ENCODE assay signal across 12 cellular contexts in the genomic region with DNA sequence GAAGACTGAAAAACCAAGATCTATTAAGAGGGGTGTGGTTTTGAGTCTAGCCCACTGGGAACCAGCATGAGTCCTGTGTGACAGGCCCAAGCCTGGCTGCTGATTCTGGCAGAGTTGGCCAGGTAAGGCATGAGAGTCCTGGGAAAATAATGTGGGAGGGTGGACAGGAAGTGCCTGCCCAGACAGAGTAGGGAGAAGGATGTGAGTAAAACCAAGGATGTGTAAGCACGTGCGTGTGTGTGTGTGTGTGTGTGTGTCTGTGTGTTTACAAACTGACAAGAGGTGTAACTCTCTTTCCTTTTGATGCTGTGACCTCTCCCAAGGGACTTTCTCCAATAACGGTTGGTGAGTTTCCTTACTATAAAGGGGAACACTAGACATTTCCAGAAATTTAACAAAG. TPM values are rescaled to one million over a fixed set of nuclear protein-coding genes. Genes with fewer than 3 reads are reported as not detected.
DNase-seq lines count a peak whose midpoint lies in the region; ATAC-seq, FAIRE-seq and TF ChIP-seq lines count a peak whose summit lies in the region.
"Had no signal": no experiment of that assay in that cellular context is flagged by ENCODE, and none has a peak within 500 bp of the region (broad histone marks: within the 10 kb centered on the region; RNA-seq: fewer than 3 reads in every experiment).

No MANE protein-coding gene starts in this region.

- H3K4me1 ChIP-seq in GM12878 (ENCODE audit: control insufficient read depth, insufficient read depth, low read length) (peaks cover 12% of the 10 kb centered on the region), Peyer's patch (no peaks in the 10 kb centered on the region)

- TF ChIP-seq CTCF in AG10803 (conservative IDR thresholded peaks at IDR 0.05; ENCODE audit: low read length) (no peak), GM12878 (IDR thresholded peaks at IDR 0.05 in 2 of 3, conservative IDR thresholded peaks at IDR 0.05 in 1 of 3; ENCODE audit: control insufficient read depth in 2 of 3, extremely low read depth in 1 of 3, insufficient read depth in 1 of 3, low read depth in 3 of 3, low read length in 3 of 3) (no peak), Peyer's patch (IDR thresholded peaks at IDR 0.05) (no peak)

- SMC1A ChIA-PET in GM12878 (lab: Charles Lee; ENCODE audit: uncharacterized antibody, unreplicated experiment): interaction anchor here (1.1 to 1.4 kb wide), 2 partner anchors 11 to 171 kb away, joined by 3 to 4 read pairs; no protein-coding TSS in a partner anchor

- DNase-seq in AG10803 (ENCODE audit: low read depth): peak; percentile 48
- peak; percentile 54 for DNase-seq in HPDE6-E6E7 (ENCODE audit: extremely low spot score)
- DNase-seq in GM12878 (ENCODE audit: low read depth, low spot score): no peak
- DNase-seq in left kidney (ENCODE audit: low read depth, low spot score): peak; percentile 43
- no peak for DNase-seq in DMS79 (lab: John Stamatoyannopoulos, UW)
- no peak for DNase-seq in Peyer's patch
- no peak for DNase-seq in activated effector memory CD4-positive, alpha-beta T cell treated with Interleukin-2 at 50 U/mL for 16 hours
- no peak for DNase-seq in HUDEP-2 (lab: John Stamatoyannopoulos, UW; ENCODE audit: unreplicated experiment in 76 of 76)
- DNase-seq: BE2C, Karpas-422, NCI-H510A treated with DMSO at 0.1 percent for 48 hours, T-helper 9 cell had no signal

- H3K4me3 ChIP-seq in AG10803 (ENCODE audit: low read length) (no peak overlapping the region), GM12878 (no peak overlapping the region), Peyer's patch (no peak overlapping the region)

- TF ChIP-seq RAD21 in GM12878 (IDR thresholded peaks at IDR 0.05; ENCODE audit: insufficient read depth, low read depth, low read length): no peak

- BruUV-seq in GM12878 (replicated peaks; lab: Mats Ljungman, UMichigan): no TSS peak

- intact Hi-C loops in GM12878 (cut with micrococcal nuclease; ENCODE audit: unreplicated experiment): no loop called here

- H3K27ac ChIP-seq in GM12878 (ENCODE audit: control insufficient read depth, insufficient read depth) (no peak overlapping the region), Peyer's patch (no peak overlapping the region)

- no peak for ATAC-seq in GM12878

- POLR2A ChIA-PET in GM12878 (lab: Charles Lee): interaction anchor here (0.6 kb wide), 1 partner anchor 79 kb away, joined by 4 read pairs; no protein-coding TSS in a partner anchor

- peak; percentile 7 for FAIRE-seq in GM12878 (lab: Jason Lieb, UNC)

- WGBS in GM12878 (ENCODE audit: insufficient coverage, insufficient replicate concordance, low lambda C conversion rate, missing lambda C conversion rate): 47% methylated on average over 3 of the region's 3 CpGs

- no peak overlapping the region for H3K4me2 ChIP-seq in GM12878 (ENCODE audit: control insufficient read depth, insufficient read depth)

- no peak overlapping the region for H3K9ac ChIP-seq in GM12878 (ENCODE audit: control insufficient read depth, insufficient read depth, low read length)

- RAD21 ChIA-PET in GM12878 (lab: Charles Lee; ENCODE audit: unreplicated experiment): interaction anchor here (0.9 kb wide), 1 partner anchor 141 kb away, joined by 3 read pairs; no protein-coding TSS in a partner anchor

- H2AFZ ChIP-seq in GM12878 (ENCODE audit: control insufficient read depth, low read depth, low read length): no peak overlapping the region

- H3K9me3 ChIP-seq in GM12878 (replicated peaks; ENCODE audit: control insufficient read depth, insufficient read depth, low read length) (no peaks in the 10 kb centered on the region), Peyer's patch (no peaks in the 10 kb centered on the region)
- H3K9me3 ChIP-seq: BE2C had no signal

- no peaks in the 10 kb centered on the region for H4K20me1 ChIP-seq in GM12878 (ENCODE audit: control insufficient read depth, insufficient read depth)

- TF ChIP-seq POLR2A in GM12878 (IDR thresholded peaks at IDR 0.05; ENCODE audit: low read depth, low read length) (no peak), Peyer's patch (IDR thresholded peaks at IDR 0.05) (no peak)

- in situ Hi-C loops in GM12878 (cut with MboI): loop anchor here (25.0 kb wide), 1 partner anchor 241 kb away; no protein-coding TSS in a partner anchor

- CTCF ChIA-PET in GM12878 (lab: Yijun Ruan, JAX): interaction anchor here (1.0 to 2.3 kb wide), 2 partner anchors 250 to 259 kb away, joined by 3 to 13 read pairs; no protein-coding TSS in a partner anchor

- no peak for TF ChIP-seq EP300 in GM12878 (IDR thresholded peaks at IDR 0.05; ENCODE audit: borderline replicate concordance in 1 of 2, control insufficient read depth in 1 of 2, low read depth in 2 of 2, low read length in 2 of 2)

- H3K27me3 ChIP-seq in GM12878 (replicated peaks in 1 of 2; ENCODE audit: control insufficient read depth in 2 of 2, insufficient read depth in 2 of 2, low read length in 1 of 2) (no peaks in the 10 kb centered on the region), Peyer's patch (no peaks in the 10 kb centered on the region)
- H3K27me3 ChIP-seq: BE2C had no signal

- no peaks in the 10 kb centered on the region for H3K79me2 ChIP-seq in GM12878 (ENCODE audit: control insufficient read depth, insufficient read depth, low read length)

- H3K36me3 ChIP-seq in GM12878 (ENCODE audit: control insufficient read depth in 2 of 2, insufficient read depth in 2 of 2, low read length in 1 of 2) (no peaks in the 10 kb centered on the region), Peyer's patch (no peaks in the 10 kb centered on the region)
- H3K36me3 ChIP-seq: BE2C had no signal

TF ChIP-seq in GM12878, 131 proteins besides CTCF, POLR2A, EP300 and RAD21 (continues in another document):
- TF ChIP-seq CEBPB (IDR thresholded peaks at IDR 0.05; ENCODE audit: borderline replicate concordance in 1 of 2, low read depth in 2 of 2, low read length in 2 of 2) (no peak), NBN (IDR thresholded peaks at IDR 0.05) (no peak), BHLHE40 (IDR thresholded peaks at IDR 0.05; ENCODE audit: borderline replicate concordance in 1 of 2, low read depth in 2 of 2, low read length in 1 of 2) (peak in 1 of 2 experiments; percentile 42; a peak in 1 of 4 replicates), SP1 (IDR thresholded peaks at IDR 0.05; ENCODE audit: low read depth, low read length) (no peak), ATF3 (IDR thresholded peaks at IDR 0.05; ENCODE audit: borderline replicate concordance, extremely low read depth, low read depth, low read length) (no peak), RUNX3 (IDR thresholded peaks at IDR 0.05; ENCODE audit: low read length) (0 out of 2 replicates have a peak, but pooled peaks have one; percentile 8), EED (IDR thresholded peaks at IDR 0.05; ENCODE audit: low read depth) (0 out of 2 replicates have a peak, but pooled peaks have one; percentile 29)
- TF ChIP-seq, protein P1, sequence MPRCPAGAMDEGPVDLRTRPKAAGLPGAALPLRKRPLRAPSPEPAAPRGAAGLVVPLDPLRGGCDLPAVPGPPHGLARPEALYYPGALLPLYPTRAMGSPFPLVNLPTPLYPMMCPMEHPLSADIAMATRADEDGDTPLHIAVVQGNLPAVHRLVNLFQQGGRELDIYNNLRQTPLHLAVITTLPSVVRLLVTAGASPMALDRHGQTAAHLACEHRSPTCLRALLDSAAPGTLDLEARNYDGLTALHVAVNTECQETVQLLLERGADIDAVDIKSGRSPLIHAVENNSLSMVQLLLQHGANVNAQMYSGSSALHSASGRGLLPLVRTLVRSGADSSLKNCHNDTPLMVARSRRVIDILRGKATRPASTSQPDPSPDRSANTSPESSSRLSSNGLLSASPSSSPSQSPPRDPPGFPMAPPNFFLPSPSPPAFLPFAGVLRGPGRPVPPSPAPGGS (IDR thresholded peaks at IDR 0.05; ENCODE audit: borderline replicate concordance, insufficient read depth, low read depth, low read length, poor library complexity, severe bottlenecking): peak; percentile 72

RNA-seq across cellular contexts. Expression of gene TEX2, which starts 15.6 kb away (rescaled TPM):
- total RNA-seq in GM12878 (2013; cell fraction: nucleolus; rRNA removed): 17.1 and 20.9 TPM in 2 replicates
- total RNA-seq in GM12878 (2014; rRNA removed) (16.2 and 18.5 TPM in 2 replicates), GM12878 (2014; rRNA removed; fragmentation: Illumina TruSeq; extraction: Trizol) (15.0 and 16.5 TPM in 2 replicates), GM12878 (2021) (18.8 and 21.5 TPM in 2 replicates), Peyer's patch (10 to 100 TPM; 26.8 to 51.7 (median 44.9) TPM)
- 3.5 TPM for polyA plus RNA-seq in GM12878 (2011; ENCODE audit: low read depth)
- polyA plus RNA-seq in GM12878 (2011; rRNA removed) (8.8 and 9.9 TPM in 2 replicates), GM12878 (2014; fragmentation: Illumina TruSeq; extraction: Trizol) (19.9 and 21.9 TPM in 2 replicates), GM12878 (2014; fragmentation: Nextera tagmentation; extraction: Ambion mirVana) (1 to 10 TPM; 3.8 to 4.3 TPM), GM12878 (2014; rRNA removed) (12.4 and 12.8 TPM in 2 replicates), GM12878 (2016; fragmentation: Nextera tagmentation; extraction: Ambion mirVana) (10 to 100 TPM; 16.6 to 18.0 TPM)
- polyA plus RNA-seq in GM12878 (2011; cell fraction: cytosol; rRNA removed): 8.1 and 8.5 TPM in 2 replicates
- 9.5 and 11.2 TPM in 2 replicates for polyA plus RNA-seq in GM12878 (2011; cell fraction: nucleus; rRNA removed)
- 4.8 and 5.6 TPM in 2 replicates for polyA plus RNA-seq in GM12878 (2012)
- polyA minus RNA-seq in GM12878 (2011; rRNA and poly(A)+ RNA removed): 16.0 and 17.3 TPM in 2 replicates
- 3.3 and 3.8 TPM in 2 replicates for polyA minus RNA-seq in GM12878 (2011; cell fraction: cytosol; rRNA and poly(A)+ RNA removed)
- polyA minus RNA-seq in GM12878 (2011; cell fraction: nucleus; rRNA and poly(A)+ RNA removed): 7.9 and 15.2 TPM in 2 replicates

Comparison
In these comparisons a context has a peak if more than half of its experiments do, and no peak if none do; other contexts are left out.
1. DNase-seq: peak in AG10803 (single experiment), HPDE6-E6E7 (single experiment) and left kidney (single experiment); none in GM12878 (single experiment), DMS79 (single experiment), Peyer's patch (0 of 3), activated effector memory CD4-positive, alpha-beta T cell treated with Interleukin-2 at 50 U/mL for 16 hours (single experiment) and HUDEP-2 (0 of 76).